ENCODE assay signal across 8 cellular contexts in the genomic region with DNA sequence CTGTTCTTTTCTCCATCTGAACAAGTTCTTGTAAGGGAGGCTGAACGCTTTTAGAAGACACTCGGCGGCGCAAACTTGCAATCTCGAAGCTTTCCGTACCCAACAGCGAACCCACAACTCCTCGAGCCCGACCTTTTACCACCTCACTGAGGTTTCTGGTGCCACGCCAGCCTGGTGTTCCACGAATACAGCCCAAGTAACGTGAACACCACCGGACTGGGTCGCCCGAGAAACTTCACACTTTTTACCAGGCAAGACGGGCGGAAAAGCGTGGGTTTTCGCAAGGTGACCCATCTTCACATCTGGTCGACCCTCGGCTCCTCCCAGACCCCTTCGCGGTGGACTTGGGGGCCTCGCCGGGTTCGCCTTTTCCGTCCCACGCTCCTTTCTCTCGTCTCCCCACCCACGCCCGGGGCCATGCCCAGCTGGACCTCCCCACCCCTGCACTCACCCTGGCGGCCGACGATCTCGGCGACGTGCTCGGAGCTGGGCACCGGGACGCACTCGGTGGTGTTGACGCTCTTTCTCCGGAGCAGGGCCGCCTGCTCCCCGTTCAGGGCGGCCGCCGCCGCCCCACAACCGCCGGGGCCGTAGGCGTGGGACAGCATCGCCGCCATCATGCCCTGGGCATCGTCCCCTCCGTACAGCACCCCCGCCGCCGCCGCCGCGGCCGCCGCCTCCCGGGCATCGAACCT. TPM values are rescaled to one million over a fixed set of nuclear protein-coding genes. Genes with fewer than 3 reads are reported as not detected.
A peak's percentile ranks its signal among the peaks of the same experiment; 100 is the strongest.
DNase-seq lines count a peak whose midpoint lies in the region; ATAC-seq and TF ChIP-seq lines count a peak whose summit lies in the region.

No MANE protein-coding gene starts in this region.

- CTCF ChIA-PET in activated CD8-positive, alpha-beta T cell treated with anti-CD3 and anti-CD28 coated beads for 36 hours (lab: Charles Lee): interaction anchor here (1.0 to 1.8 kb wide), 8 partner anchors 9 to 52 kb away, joined by 3 to 5 read pairs (median 4); no protein-coding TSS in a partner anchor

- H3K27ac ChIP-seq in HUES6 (ENCODE audit: low read depth, low read length): peak overlapping the region; percentile 90
- peak overlapping the region; percentile 81 for H3K27ac ChIP-seq in effector memory CD4-positive, alpha-beta T cell (ENCODE audit: insufficient read depth, low read length, poor library complexity, severe bottlenecking)

- H3K36me3 Mint-ChIP-seq in activated CD8-positive, alpha-beta T cell treated with anti-CD3 and anti-CD28 coated beads for 36 hours (ENCODE audit: low read depth): peaks cover 37% of the 10 kb centered on the region

- no peaks in the 10 kb centered on the region for H3K27me3 Mint-ChIP-seq in activated CD8-positive, alpha-beta T cell treated with anti-CD3 and anti-CD28 coated beads for 36 hours

- intact Hi-C loops in activated CD8-positive, alpha-beta T cell treated with anti-CD3 and anti-CD28 coated beads for 36 hours (cut with micrococcal nuclease): no loop called here

- H3K4me3 ChIP-seq in HUES6 (ENCODE audit: low read depth, low read length): peak overlapping the region; percentile 96
- H3K4me3 ChIP-seq in effector memory CD4-positive, alpha-beta T cell (ENCODE audit: insufficient read depth, low read depth, low read length, poor library complexity, severe bottlenecking): peak overlapping the region; percentile 84
- peak overlapping the region; percentile 73 for H3K4me3 ChIP-seq in mononuclear cell (ENCODE audit: low read length)

- peak overlapping the region; percentile 97 for H3K27ac Mint-ChIP-seq in activated CD8-positive, alpha-beta T cell treated with anti-CD3 and anti-CD28 coated beads for 36 hours

- ATAC-seq in activated CD8-positive, alpha-beta T cell treated with anti-CD3 and anti-CD28 coated beads for 36 hours: no peak

- peaks cover 31% of the 10 kb centered on the region for H3K4me1 Mint-ChIP-seq in activated CD8-positive, alpha-beta T cell treated with anti-CD3 and anti-CD28 coated beads for 36 hours (ENCODE audit: low read depth)

- peak overlapping the region; percentile 78 for H3K4me3 Mint-ChIP-seq in activated CD8-positive, alpha-beta T cell treated with anti-CD3 and anti-CD28 coated beads for 36 hours

- POLR2A ChIA-PET in activated CD8-positive, alpha-beta T cell treated with anti-CD3 and anti-CD28 coated beads for 36 hours (lab: Charles Lee): interaction anchor here (0.8 to 5.3 kb wide), 13 partner anchors 9 to 318 kb away, joined by 3 to 39 read pairs (median 4); partner anchors contain the start of gene ME2

- H3K4me1 ChIP-seq in HUES6 (ENCODE audit: control insufficient read depth, insufficient read depth, low read length): peaks cover 34% of the 10 kb centered on the region
- peaks cover 28% of the 10 kb centered on the region for H3K4me1 ChIP-seq in effector memory CD4-positive, alpha-beta T cell (ENCODE audit: control insufficient read depth, insufficient read depth, low read length, poor library complexity, severe bottlenecking)
- peaks cover 36% of the 10 kb centered on the region for H3K4me1 ChIP-seq in mononuclear cell (ENCODE audit: insufficient read depth, low read length)

- peak overlapping the region; percentile 99 for H3K9ac ChIP-seq in HUES6 (ENCODE audit: low read length)

- H3K9me3 ChIP-seq in HUES6 (ENCODE audit: control insufficient read depth, insufficient read depth, low read depth, low read length) (no peaks in the 10 kb centered on the region), mononuclear cell (ENCODE audit: low read depth, low read length) (no peaks in the 10 kb centered on the region)
- H3K9me3 ChIP-seq in effector memory CD4-positive, alpha-beta T cell (ENCODE audit: control insufficient read depth, low read length): no peaks in the 10 kb centered on the region

- no peak for TF ChIP-seq CTCF in activated CD8-positive, alpha-beta T cell treated with anti-CD3 and anti-CD28 coated beads for 36 hours (IDR thresholded peaks at IDR 0.05)

- H3K27me3 ChIP-seq in HUES6 (ENCODE audit: control insufficient read depth, insufficient read depth, low read length) (no peaks in the 10 kb centered on the region), mononuclear cell (ENCODE audit: insufficient read depth, low read length) (no peaks in the 10 kb centered on the region)
- no peaks in the 10 kb centered on the region for H3K27me3 ChIP-seq in effector memory CD4-positive, alpha-beta T cell (replicated peaks; ENCODE audit: control insufficient read depth, insufficient read depth, low read length, poor library complexity, severe bottlenecking)

- H3K36me3 ChIP-seq in HUES6 (ENCODE audit: control insufficient read depth, insufficient read depth, low read length): peaks cover 18% of the 10 kb centered on the region
- H3K36me3 ChIP-seq in effector memory CD4-positive, alpha-beta T cell (ENCODE audit: control insufficient read depth, insufficient read depth, low read length): no peaks in the 10 kb centered on the region

- DNase-seq in NCI-H345 (lab: John Stamatoyannopoulos, UW) (peak; percentile 25), NCI-H345 treated with DMSO at 0.1 percent for 48 hours (lab: John Stamatoyannopoulos, UW; ENCODE audit: unreplicated experiment) (no peak), GF-D8 (lab: John Stamatoyannopoulos, UW) (no peak)
- DNase-seq in activated CD8-positive, alpha-beta T cell treated with anti-CD3 and anti-CD28 coated beads for 36 hours: peak; percentile 76
- DNase-seq in effector memory CD4-positive, alpha-beta T cell: peak in 1 of 3 donors; percentile 15
- peak; percentile 57 for DNase-seq in stimulated activated CD8-positive, alpha-beta memory T cell treated with anti-CD3 and anti-CD28 coated beads, Interleukin-4, amount 100 ng/mL, for 24 hours (ENCODE audit: low read depth)

- no peaks in the 10 kb centered on the region for H3K9me3 Mint-ChIP-seq in activated CD8-positive, alpha-beta T cell treated with anti-CD3 and anti-CD28 coated beads for 36 hours

RNA-seq across cellular contexts. Expression of gene MEX3C, which starts 1.2 kb away (rescaled TPM):
- total RNA-seq in activated CD8-positive, alpha-beta T cell treated with anti-CD3 and anti-CD28 coated beads for 36 hours: 10 to 100 TPM; 51.5 to 52.6 TPM
- 107 TPM for total RNA-seq in mononuclear cell

Comparison
In these comparisons a context has a peak if more than half of its experiments do, and no peak if none do; other contexts are left out.
1. DNase-seq: peak in NCI-H345 (single experiment), activated CD8-positive, alpha-beta T cell treated with anti-CD3 and anti-CD28 coated beads for 36 hours (single experiment) and stimulated activated CD8-positive, alpha-beta memory T cell treated with anti-CD3 and anti-CD28 coated beads, Interleukin-4, amount 100 ng/mL, for 24 hours (single experiment); none in NCI-H345 treated with DMSO at 0.1 percent for 48 hours (single experiment) and GF-D8 (single experiment).
2. Peak in every context shown above with its lines, with median percentiles within 50 percentile points of each other: H3K4me3 ChIP-seq.